ENCODE assay signal across 20 cellular contexts in genomic region chr9:69195019-69195418, GRCh38.
"Had no signal": no experiment of that assay in that cellular context is flagged by ENCODE, and none has a peak within 500 bp of the region (broad histone marks: within the 10 kb centered on the region; RNA-seq: fewer than 3 reads in every experiment).

No MANE protein-coding gene starts in this region.

- DNase-seq: activated B cell treated with CpG ODN at 0.5 μM for 24 hours; activated CD4-positive, alpha-beta memory T cell treated with anti-CD3 and anti-CD28 coated beads for 36 hours; activated CD4-positive, alpha-beta T cell treated with anti-CD3 and anti-CD28 coated beads for 1 hour; activated CD4-positive, alpha-beta T cell treated with anti-CD3 and anti-CD28 coated beads, Interleukin-2, amount 10 ng/mL, durations not matched to agents 7 days and 5 days; activated CD8-positive, alpha-beta memory T cell treated with anti-CD3 and anti-CD28 coated beads for 24 hours; activated effector memory CD4-positive, alpha-beta T cell treated with anti-CD3 and anti-CD28 coated beads, Interleukin-2, amount 50 U/mL, for 16 hours; activated naive CD4-positive, alpha-beta T cell treated with Interleukin-2 at 50 U/mL for 16 hours; activated naive CD8-positive, alpha-beta T cell treated with anti-CD3 and anti-CD28 coated beads, Interleukin-2, amount 50 U/mL, for 24 hours; activated T-cell treated with anti-CD3 and anti-CD28 coated beads, Interleukin-2, amount 50 U/mL, for 4 hours; amniotic stem cell; MM.1S; NCI-H1105; NCI-H1930; NCI-H2171; NCI-H226; NK-92 treated with Interleukin-12 subunit alpha and Interleukin-12 subunit beta, amount 100 ng/mL, for 24 hours; SHP77 treated with DMSO at 0.1 percent for 48 hours; T-helper 17 cell; T1000 had no signal

- ATAC-seq: activated naive CD4-positive, alpha-beta T cell treated with anti-CD3 and anti-CD28 coated beads, Interleukin-2, amount 50 U/mL, for 72 hours; activated naive CD8-positive, alpha-beta T cell treated with anti-CD3 and anti-CD28 coated beads, Interleukin-2, amount 50 U/mL, for 24 hours; activated T-cell treated with anti-CD3 and anti-CD28 coated beads, Interleukin-2, amount 50 U/mL, for 4 hours; T-helper 17 cell had no signal
